In the genomic region with DNA sequence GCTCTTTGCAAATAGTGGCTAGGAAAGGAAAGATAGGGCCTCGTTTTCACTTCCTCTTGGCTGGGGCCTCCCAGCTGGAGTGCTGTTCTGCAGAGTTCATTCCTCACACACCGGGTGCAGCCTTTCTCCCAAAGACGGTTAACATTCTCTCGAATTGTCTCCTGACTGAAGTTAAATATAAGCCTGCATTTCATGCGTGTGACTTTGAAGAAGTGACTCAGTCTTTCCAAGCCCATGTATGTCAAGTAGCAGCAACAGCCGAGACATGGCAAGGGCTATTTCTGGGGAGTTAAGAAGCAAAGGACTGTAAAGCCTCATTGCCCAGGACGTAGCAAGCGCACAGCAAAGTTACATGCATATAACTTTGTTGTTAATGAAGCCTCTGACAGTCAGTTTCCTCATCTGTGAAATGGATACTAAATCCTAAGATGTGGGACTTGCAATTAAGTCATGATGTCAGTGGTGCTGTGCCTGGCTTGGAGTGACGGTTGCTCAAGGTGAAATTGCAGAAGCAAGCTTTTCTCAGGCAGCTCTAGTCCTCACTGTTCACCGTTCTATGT, we compare ENCODE assay signal across 8 cellular contexts.
DNase-seq lines count a peak whose midpoint lies in the region; ATAC-seq and TF ChIP-seq lines count a peak whose summit lies in the region.

No MANE protein-coding gene starts in this region.

- no peak overlapping the region for H3K27ac ChIP-seq in OCI-LY3 (ENCODE audit: low read length)
- H3K27ac ChIP-seq in mesendoderm (ENCODE audit: low read depth, low read length), result no peak overlapping the region

- H4K5ac ChIP-seq in mesendoderm (ENCODE audit: low read length), result no peak overlapping the region

- no peaks in the 10 kb centered on the region for H4K20me1 ChIP-seq in OCI-LY3 (ENCODE audit: insufficient read depth, low read length)

- no CpG with 5 or more reads among the region's 10 CpGs for WGBS in mesendoderm (ENCODE audit: extremely low coverage, insufficient coverage, low lambda C conversion rate)

- H3K4me3 ChIP-seq in OCI-LY3 (ENCODE audit: low read length) (no peak overlapping the region), mesendoderm (ENCODE audit: low read length) (no peak overlapping the region)

- H3K27me3 ChIP-seq in OCI-LY3 (ENCODE audit: low read depth, low read length) (peaks cover 9% of the 10 kb centered on the region; the same call in 1 of the 2 replicates), mesendoderm (ENCODE audit: insufficient read depth, low read length, poor library complexity) (no peaks in the 10 kb centered on the region)

- H3K9me3 ChIP-seq in OCI-LY3 (ENCODE audit: insufficient read depth, low read length), result no peaks in the 10 kb centered on the region

- H2BK120ac ChIP-seq in mesendoderm (ENCODE audit: low read depth, low read length), result no peak overlapping the region

- no peak overlapping the region for H2AFZ ChIP-seq in OCI-LY3 (ENCODE audit: low read depth, low read length)

- no peak for TF ChIP-seq CTCF in OCI-LY3 (IDR thresholded peaks at IDR 0.05; ENCODE audit: low read depth, low read length)

- H3K18ac ChIP-seq in mesendoderm (ENCODE audit: low read length), result no peak overlapping the region

- H3K4me1 ChIP-seq in OCI-LY3 (ENCODE audit: low read length), result peaks cover 14% of the 10 kb centered on the region
- H3K4me1 ChIP-seq in mesendoderm (ENCODE audit: control insufficient read depth, low read depth, low read length), result no peaks in the 10 kb centered on the region

- no peak overlapping the region for H4K8ac ChIP-seq in mesendoderm (ENCODE audit: low read depth, low read length)

- H3K56ac ChIP-seq in mesendoderm (ENCODE audit: low read length), result peak overlapping the region; percentile 19

- H3K23ac ChIP-seq in mesendoderm (ENCODE audit: low read length), result no peak overlapping the region

- H2BK15ac ChIP-seq in mesendoderm (replicated peaks; ENCODE audit: low read depth), result no peak overlapping the region

- H3K4me2 ChIP-seq in OCI-LY3 (ENCODE audit: low read length), result peak overlapping the region; percentile 37
- H3K4me2 ChIP-seq in mesendoderm (ENCODE audit: low read length), result no peak overlapping the region

- no peaks in the 10 kb centered on the region for H3K36me3 ChIP-seq in OCI-LY3 (replicated peaks; ENCODE audit: low read depth, low read length)
- H3K36me3 ChIP-seq in mesendoderm (ENCODE audit: control insufficient read depth, insufficient read depth, low read length), result no peaks in the 10 kb centered on the region

- ATAC-seq in GM18868 (IDR thresholded peaks at IDR 0.05; ENCODE audit: unreplicated experiment), result peak; percentile 84
- ATAC-seq in HG02852 (IDR thresholded peaks at IDR 0.05; ENCODE audit: unreplicated experiment), result peak; percentile 93

- DNase-seq in mesendoderm (peak; percentile 62), NCI-H774 (lab: John Stamatoyannopoulos, UW) (no peak), NCI-H2107 (lab: John Stamatoyannopoulos, UW) (no peak), DMS79 treated with DMSO at 0.1 percent for 48 hours (lab: John Stamatoyannopoulos, UW) (no peak)
- DNase-seq in activated T-cell treated with anti-CD3 and anti-CD28 coated beads, Interleukin-2, amount 50 U/mL, for 1 hour, result no peak

- H3K9ac ChIP-seq in OCI-LY3 (ENCODE audit: low read length), result no peak overlapping the region
- no peak overlapping the region for H3K9ac ChIP-seq in mesendoderm (ENCODE audit: low read length)

- H3K4ac ChIP-seq in mesendoderm (ENCODE audit: low read depth, low read length), result no peak overlapping the region

- H3K79me1 ChIP-seq in mesendoderm (ENCODE audit: low read length), result no peaks in the 10 kb centered on the region

- H2BK5ac ChIP-seq in mesendoderm (ENCODE audit: low read length), result no peak overlapping the region

- H3K79me2 ChIP-seq in OCI-LY3 (ENCODE audit: low read length), result no peaks in the 10 kb centered on the region
- H3K79me2 ChIP-seq in mesendoderm (ENCODE audit: control insufficient read depth, insufficient read depth, low read length), result no peaks in the 10 kb centered on the region

- no peak overlapping the region for H2AK5ac ChIP-seq in mesendoderm (ENCODE audit: low read length)
